Comparison of ENCODE assay signal across 8 cellular contexts in the genomic region with DNA sequence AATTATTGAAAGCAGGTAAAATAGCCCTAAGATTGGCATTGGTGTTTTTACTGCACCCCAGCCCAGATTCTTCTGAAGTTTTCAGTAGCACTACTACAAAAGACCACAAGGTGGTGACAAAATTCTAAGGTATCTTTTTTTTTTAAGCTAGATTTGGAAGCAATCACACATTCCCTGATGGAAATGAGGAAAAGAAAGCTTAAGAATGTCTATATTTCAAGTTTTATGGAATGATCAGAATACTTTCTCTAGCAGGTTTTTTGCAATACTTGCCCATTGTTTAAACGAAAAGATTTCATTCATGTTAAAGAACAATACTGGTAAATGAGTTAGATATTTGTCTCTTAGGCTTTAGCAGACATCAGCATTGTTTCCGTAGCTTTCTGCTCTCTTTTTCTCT. TPM values are rescaled to one million over a fixed set of nuclear protein-coding genes. Genes with fewer than 3 reads are reported as not detected.
A peak's percentile ranks its signal among the peaks of the same experiment; 100 is the strongest.
DNase-seq lines count a peak whose midpoint lies in the region; ATAC-seq, FAIRE-seq and TF ChIP-seq lines count a peak whose summit lies in the region.

No MANE protein-coding gene starts in this region.

- intact Hi-C loops in CD14-positive monocyte (cut with micrococcal nuclease): loop anchor here in 1 of 2 donors (5.0 kb wide), 1 partner anchor 33 kb away; a partner anchor contains a TSS
- intact Hi-C loops in spleen (cut with DNase I; ENCODE audit: low total_unique reads): loop anchor here (5.0 kb wide), 1 partner anchor 213 kb away; no protein-coding TSS in a partner anchor

- H3K27me3 Mint-ChIP-seq in CD14-positive monocyte (ENCODE audit: low read depth in 3 of 3): peaks cover 0 to 1% (median 0%) of the 10 kb centered on the region in 3 donors

- TF ChIP-seq CTCF in CD14-positive monocyte (IDR thresholded peaks at IDR 0.05) (peak; percentile 84), SK-N-SH (IDR thresholded peaks at IDR 0.05) (peak; percentile 78), spleen (IDR thresholded peaks at IDR 0.05 in 8 of 11, conservative IDR thresholded peaks at IDR 0.05 in 3 of 11) (peak; percentile 52 to 84 (median 71))

- no peaks in the 10 kb centered on the region for H3K36me3 Mint-ChIP-seq in CD14-positive monocyte

- no peak overlapping the region; a peak in 1 of 4 replicates for H3K4me3 ChIP-seq in SK-N-SH (ENCODE audit: low read depth in 2 of 2, low read length in 1 of 2)
- H3K4me3 ChIP-seq in spleen: no peak overlapping the region

- no peaks in the 10 kb centered on the region for H4K20me1 ChIP-seq in SK-N-SH (ENCODE audit: insufficient read depth)

- H3K27ac ChIP-seq in SK-N-SH (ENCODE audit: low read depth in 2 of 2, low read length in 1 of 2): no peak overlapping the region
- no peak overlapping the region for H3K27ac ChIP-seq in spleen

- H3K36me3 ChIP-seq in SK-N-SH (replicated peaks in 1 of 2; ENCODE audit: control insufficient read depth in 1 of 2, insufficient read depth in 2 of 2, low read length in 1 of 2) (no peaks in the 10 kb centered on the region), spleen (no peaks in the 10 kb centered on the region)

- H3K9me3 ChIP-seq in SK-N-SH (no peaks in the 10 kb centered on the region), spleen (no peaks in the 10 kb centered on the region)

- no peaks in the 10 kb centered on the region for H3K9me2 ChIP-seq in SK-N-SH

- no peaks in the 10 kb centered on the region for H3F3A ChIP-seq in SK-N-SH (replicated peaks; ENCODE audit: insufficient read depth)

- no peak overlapping the region for H3K4me3 Mint-ChIP-seq in CD14-positive monocyte

- TF ChIP-seq POLR2A in spleen (IDR thresholded peaks at IDR 0.05): no peak

- peak; percentile 95 for FAIRE-seq in GM19239 (lab: Jason Lieb, UNC)

- CTCF ChIA-PET in SK-N-SH (lab: Yijun Ruan, JAX): interaction anchor here (0.7 to 5.6 kb wide), 49 partner anchors 9 to 1789 kb away, joined by 3 to 221 read pairs (median 4); a partner anchor contains a TSS

- ATAC-seq in GM19463 (IDR thresholded peaks at IDR 0.05; ENCODE audit: unreplicated experiment): no peak

- H3K79me2 ChIP-seq in SK-N-SH (ENCODE audit: insufficient read depth): peaks cover 5% of the 10 kb centered on the region; the same call in 1 of the 2 replicates

- H3K27ac Mint-ChIP-seq in CD14-positive monocyte: no peak overlapping the region

- H3K4me2 ChIP-seq in SK-N-SH: no peak overlapping the region

- H3K27me3 ChIP-seq in SK-N-SH (ENCODE audit: insufficient read depth) (no peaks in the 10 kb centered on the region), spleen (replicated peaks in 1 of 7) (no peaks in the 10 kb centered on the region)

- no peak overlapping the region for H3K9ac ChIP-seq in SK-N-SH

- H2AFZ ChIP-seq in SK-N-SH (ENCODE audit: low read depth): peak overlapping the region; percentile 16; the same call in 1 of the 2 replicates

- H3K4me1 ChIP-seq in SK-N-SH (ENCODE audit: control insufficient read depth in 1 of 2, insufficient read depth in 2 of 2, low read depth in 1 of 2, low read length in 1 of 2): no peaks in the 10 kb centered on the region
- no peaks in the 10 kb centered on the region for H3K4me1 ChIP-seq in spleen

- DNase-seq in CD14-positive monocyte (ENCODE audit: low spot score) (no peak), GM19239 (ENCODE audit: insufficient read length, low spot score) (no peak), SK-N-SH (peak; percentile 51), foreskin melanocyte (peak; percentile 20), spleen (no peak), cerebellar nuclear complex (lab: John Stamatoyannopoulos, UW) (no peak), NCI-H187 (lab: John Stamatoyannopoulos, UW) (no peak)

- 53% methylated on average over 2 of the region's 2 CpGs for WGBS in SK-N-SH (ENCODE audit: low lambda C conversion rate)
- 55 to 75% (median 66%) methylated on average over 2 of the region's 2 CpGs for WGBS in spleen, 5 donors

- H3K4me1 Mint-ChIP-seq in CD14-positive monocyte: no peaks in the 10 kb centered on the region

- H3K9me3 Mint-ChIP-seq in CD14-positive monocyte: no peaks in the 10 kb centered on the region

- peak; percentile 79 for TF ChIP-seq RAD21 in SK-N-SH (IDR thresholded peaks at IDR 0.05; ENCODE audit: low read length)

- TF ChIP-seq EP300 in SK-N-SH (IDR thresholded peaks at IDR 0.05; ENCODE audit: borderline replicate concordance in 1 of 2, low read depth in 1 of 2, low read length in 1 of 2): no peak

- POLR2A ChIA-PET in SK-N-SH (lab: Yijun Ruan, JAX): interaction anchor here (1.0 kb wide), 1 partner anchor 32 kb away, joined by 3 read pairs; a partner anchor contains a TSS

TF ChIP-seq in SK-N-SH, 30 proteins besides CTCF, POLR2A, EP300 and RAD21:
- peak; percentile 27; the same call in 1 of the 2 replicates for TF ChIP-seq SMC3 (IDR thresholded peaks at IDR 0.05; ENCODE audit: low read depth, low read length)
- no peak for TF ChIP-seq MEF2A (IDR thresholded peaks at IDR 0.05; ENCODE audit: borderline replicate concordance, low read depth)

RNA-seq across cellular contexts. Expression of a gene that starts 32.1 kb away (rescaled TPM):
- polyA plus RNA-seq in CD14-positive monocyte (10 to 100 TPM; 19.1 to 22.4 TPM), SK-N-SH (2012; rRNA removed) (28.1 and 32.2 TPM in 2 replicates), spleen (100 to 1,000 TPM in 2 of 3 donors, 10 to 100 TPM in 1; 80.7 to 145 (median 114) TPM)
- polyA plus RNA-seq in SK-N-SH (2012; cell fraction: cytosol; rRNA removed): 29.6 and 32.9 TPM in 2 replicates
- 62.1 and 95.1 TPM in 2 replicates for polyA plus RNA-seq in SK-N-SH (2012; cell fraction: nucleus; rRNA removed)
- 100 to 1,000 TPM; 128 to 310 (median 174) TPM for total RNA-seq in spleen

Comparison
In these comparisons a context has a peak if more than half of its experiments do, and no peak if none do; other contexts are left out.
1. DNase-seq: peak in SK-N-SH (single experiment) and foreskin melanocyte (single experiment); none in CD14-positive monocyte (single experiment), GM19239 (single experiment), spleen (single experiment), cerebellar nuclear complex (0 of 2) and NCI-H187 (0 of 2).
2. Peak in every context shown above with its lines, with median percentiles within 50 percentile points of each other: CTCF ChIP-seq.